In the genomic region with DNA sequence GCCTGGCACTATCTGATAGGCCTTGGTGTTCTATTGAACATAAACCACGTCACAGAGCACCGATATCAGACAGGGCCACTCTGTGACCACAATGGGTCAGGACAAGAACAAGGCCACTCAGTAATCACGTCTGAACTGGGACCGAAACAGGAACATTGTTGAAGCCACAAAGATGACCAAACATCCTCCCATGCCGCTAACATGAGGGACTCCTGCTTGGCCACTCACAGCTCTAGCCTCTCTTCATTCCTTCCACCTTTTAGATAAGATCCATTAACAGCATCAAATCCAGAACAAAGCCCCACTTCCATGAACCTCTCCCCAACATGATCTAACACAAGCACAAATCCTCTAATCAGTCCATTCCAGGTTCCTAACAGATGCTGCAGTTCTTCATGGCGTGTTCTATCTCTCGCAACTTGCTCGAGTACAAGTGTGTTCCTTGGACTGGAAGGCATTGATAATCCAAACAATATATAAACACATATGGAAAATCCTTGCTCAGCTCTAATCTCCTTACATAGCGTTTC, we compare ENCODE assay signal across 1 cellular context.
TF ChIP-seq lines count a peak whose summit lies in the region.

No MANE protein-coding gene starts in this region.

TF ChIP-seq in K562, 482 proteins besides CTCF, POLR2A, EP300 and RAD21 (continued from another document and continues in another):
- TF ChIP-seq, protein P1, sequence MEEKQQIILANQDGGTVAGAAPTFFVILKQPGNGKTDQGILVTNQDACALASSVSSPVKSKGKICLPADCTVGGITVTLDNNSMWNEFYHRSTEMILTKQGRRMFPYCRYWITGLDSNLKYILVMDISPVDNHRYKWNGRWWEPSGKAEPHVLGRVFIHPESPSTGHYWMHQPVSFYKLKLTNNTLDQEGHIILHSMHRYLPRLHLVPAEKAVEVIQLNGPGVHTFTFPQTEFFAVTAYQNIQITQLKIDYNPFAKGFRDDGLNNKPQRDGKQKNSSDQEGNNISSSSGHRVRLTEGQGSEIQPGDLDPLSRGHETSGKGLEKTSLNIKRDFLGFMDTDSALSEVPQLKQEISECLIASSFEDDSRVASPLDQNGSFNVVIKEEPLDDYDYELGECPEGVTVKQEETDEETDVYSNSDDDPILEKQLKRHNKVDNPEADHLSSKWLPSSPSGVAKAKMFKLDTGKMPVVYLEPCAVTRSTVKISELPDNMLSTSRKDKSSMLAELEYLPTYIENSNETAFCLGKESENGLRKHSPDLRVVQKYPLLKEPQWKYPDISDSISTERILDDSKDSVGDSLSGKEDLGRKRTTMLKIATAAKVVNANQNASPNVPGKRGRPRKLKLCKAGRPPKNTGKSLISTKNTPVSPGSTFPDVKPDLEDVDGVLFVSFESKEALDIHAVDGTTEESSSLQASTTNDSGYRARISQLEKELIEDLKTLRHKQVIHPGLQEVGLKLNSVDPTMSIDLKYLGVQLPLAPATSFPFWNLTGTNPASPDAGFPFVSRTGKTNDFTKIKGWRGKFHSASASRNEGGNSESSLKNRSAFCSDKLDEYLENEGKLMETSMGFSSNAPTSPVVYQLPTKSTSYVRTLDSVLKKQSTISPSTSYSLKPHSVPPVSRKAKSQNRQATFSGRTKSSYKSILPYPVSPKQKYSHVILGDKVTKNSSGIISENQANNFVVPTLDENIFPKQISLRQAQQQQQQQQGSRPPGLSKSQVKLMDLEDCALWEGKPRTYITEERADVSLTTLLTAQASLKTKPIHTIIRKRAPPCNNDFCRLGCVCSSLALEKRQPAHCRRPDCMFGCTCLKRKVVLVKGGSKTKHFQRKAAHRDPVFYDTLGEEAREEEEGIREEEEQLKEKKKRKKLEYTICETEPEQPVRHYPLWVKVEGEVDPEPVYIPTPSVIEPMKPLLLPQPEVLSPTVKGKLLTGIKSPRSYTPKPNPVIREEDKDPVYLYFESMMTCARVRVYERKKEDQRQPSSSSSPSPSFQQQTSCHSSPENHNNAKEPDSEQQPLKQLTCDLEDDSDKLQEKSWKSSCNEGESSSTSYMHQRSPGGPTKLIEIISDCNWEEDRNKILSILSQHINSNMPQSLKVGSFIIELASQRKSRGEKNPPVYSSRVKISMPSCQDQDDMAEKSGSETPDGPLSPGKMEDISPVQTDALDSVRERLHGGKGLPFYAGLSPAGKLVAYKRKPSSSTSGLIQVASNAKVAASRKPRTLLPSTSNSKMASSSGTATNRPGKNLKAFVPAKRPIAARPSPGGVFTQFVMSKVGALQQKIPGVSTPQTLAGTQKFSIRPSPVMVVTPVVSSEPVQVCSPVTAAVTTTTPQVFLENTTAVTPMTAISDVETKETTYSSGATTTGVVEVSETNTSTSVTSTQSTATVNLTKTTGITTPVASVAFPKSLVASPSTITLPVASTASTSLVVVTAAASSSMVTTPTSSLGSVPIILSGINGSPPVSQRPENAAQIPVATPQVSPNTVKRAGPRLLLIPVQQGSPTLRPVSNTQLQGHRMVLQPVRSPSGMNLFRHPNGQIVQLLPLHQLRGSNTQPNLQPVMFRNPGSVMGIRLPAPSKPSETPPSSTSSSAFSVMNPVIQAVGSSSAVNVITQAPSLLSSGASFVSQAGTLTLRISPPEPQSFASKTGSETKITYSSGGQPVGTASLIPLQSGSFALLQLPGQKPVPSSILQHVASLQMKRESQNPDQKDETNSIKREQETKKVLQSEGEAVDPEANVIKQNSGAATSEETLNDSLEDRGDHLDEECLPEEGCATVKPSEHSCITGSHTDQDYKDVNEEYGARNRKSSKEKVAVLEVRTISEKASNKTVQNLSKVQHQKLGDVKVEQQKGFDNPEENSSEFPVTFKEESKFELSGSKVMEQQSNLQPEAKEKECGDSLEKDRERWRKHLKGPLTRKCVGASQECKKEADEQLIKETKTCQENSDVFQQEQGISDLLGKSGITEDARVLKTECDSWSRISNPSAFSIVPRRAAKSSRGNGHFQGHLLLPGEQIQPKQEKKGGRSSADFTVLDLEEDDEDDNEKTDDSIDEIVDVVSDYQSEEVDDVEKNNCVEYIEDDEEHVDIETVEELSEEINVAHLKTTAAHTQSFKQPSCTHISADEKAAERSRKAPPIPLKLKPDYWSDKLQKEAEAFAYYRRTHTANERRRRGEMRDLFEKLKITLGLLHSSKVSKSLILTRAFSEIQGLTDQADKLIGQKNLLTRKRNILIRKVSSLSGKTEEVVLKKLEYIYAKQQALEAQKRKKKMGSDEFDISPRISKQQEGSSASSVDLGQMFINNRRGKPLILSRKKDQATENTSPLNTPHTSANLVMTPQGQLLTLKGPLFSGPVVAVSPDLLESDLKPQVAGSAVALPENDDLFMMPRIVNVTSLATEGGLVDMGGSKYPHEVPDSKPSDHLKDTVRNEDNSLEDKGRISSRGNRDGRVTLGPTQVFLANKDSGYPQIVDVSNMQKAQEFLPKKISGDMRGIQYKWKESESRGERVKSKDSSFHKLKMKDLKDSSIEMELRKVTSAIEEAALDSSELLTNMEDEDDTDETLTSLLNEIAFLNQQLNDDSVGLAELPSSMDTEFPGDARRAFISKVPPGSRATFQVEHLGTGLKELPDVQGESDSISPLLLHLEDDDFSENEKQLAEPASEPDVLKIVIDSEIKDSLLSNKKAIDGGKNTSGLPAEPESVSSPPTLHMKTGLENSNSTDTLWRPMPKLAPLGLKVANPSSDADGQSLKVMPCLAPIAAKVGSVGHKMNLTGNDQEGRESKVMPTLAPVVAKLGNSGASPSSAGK (IDR thresholded peaks at IDR 0.05) = peak; percentile 67
- TF ChIP-seq TCF3 (CRISPR knock-in tag; IDR thresholded peaks at IDR 0.05) = peak; percentile 81
- TF ChIP-seq, protein P2, sequence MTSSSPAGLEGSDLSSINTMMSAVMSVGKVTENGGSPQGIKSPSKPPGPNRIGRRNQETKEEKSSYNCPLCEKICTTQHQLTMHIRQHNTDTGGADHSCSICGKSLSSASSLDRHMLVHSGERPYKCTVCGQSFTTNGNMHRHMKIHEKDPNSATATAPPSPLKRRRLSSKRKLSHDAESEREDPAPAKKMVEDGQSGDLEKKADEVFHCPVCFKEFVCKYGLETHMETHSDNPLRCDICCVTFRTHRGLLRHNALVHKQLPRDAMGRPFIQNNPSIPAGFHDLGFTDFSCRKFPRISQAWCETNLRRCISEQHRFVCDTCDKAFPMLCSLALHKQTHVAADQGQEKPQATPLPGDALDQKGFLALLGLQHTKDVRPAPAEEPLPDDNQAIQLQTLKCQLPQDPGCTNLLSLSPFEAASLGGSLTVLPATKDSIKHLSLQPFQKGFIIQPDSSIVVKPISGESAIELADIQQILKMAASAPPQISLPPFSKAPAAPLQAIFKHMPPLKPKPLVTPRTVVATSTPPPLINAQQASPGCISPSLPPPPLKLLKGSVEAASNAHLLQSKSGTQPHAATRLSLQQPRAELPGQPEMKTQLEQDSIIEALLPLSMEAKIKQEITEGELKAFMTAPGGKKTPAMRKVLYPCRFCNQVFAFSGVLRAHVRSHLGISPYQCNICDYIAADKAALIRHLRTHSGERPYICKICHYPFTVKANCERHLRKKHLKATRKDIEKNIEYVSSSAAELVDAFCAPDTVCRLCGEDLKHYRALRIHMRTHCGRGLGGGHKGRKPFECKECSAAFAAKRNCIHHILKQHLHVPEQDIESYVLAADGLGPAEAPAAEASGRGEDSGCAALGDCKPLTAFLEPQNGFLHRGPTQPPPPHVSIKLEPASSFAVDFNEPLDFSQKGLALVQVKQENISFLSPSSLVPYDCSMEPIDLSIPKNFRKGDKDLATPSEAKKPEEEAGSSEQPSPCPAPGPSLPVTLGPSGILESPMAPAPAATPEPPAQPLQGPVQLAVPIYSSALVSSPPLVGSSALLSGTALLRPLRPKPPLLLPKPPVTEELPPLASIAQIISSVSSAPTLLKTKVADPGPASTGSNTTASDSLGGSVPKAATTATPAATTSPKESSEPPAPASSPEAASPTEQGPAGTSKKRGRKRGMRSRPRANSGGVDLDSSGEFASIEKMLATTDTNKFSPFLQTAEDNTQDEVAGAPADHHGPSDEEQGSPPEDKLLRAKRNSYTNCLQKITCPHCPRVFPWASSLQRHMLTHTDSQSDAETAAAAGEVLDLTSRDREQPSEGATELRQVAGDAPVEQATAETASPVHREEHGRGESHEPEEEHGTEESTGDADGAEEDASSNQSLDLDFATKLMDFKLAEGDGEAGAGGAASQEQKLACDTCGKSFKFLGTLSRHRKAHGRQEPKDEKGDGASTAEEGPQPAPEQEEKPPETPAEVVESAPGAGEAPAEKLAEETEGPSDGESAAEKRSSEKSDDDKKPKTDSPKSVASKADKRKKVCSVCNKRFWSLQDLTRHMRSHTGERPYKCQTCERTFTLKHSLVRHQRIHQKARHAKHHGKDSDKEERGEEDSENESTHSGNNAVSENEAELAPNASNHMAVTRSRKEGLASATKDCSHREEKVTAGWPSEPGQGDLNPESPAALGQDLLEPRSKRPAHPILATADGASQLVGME (CRISPR knock-in tag; IDR thresholded peaks at IDR 0.05) = no peak
- TF ChIP-seq, protein P3, sequence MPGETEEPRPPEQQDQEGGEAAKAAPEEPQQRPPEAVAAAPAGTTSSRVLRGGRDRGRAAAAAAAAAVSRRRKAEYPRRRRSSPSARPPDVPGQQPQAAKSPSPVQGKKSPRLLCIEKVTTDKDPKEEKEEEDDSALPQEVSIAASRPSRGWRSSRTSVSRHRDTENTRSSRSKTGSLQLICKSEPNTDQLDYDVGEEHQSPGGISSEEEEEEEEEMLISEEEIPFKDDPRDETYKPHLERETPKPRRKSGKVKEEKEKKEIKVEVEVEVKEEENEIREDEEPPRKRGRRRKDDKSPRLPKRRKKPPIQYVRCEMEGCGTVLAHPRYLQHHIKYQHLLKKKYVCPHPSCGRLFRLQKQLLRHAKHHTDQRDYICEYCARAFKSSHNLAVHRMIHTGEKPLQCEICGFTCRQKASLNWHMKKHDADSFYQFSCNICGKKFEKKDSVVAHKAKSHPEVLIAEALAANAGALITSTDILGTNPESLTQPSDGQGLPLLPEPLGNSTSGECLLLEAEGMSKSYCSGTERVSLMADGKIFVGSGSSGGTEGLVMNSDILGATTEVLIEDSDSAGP (CRISPR knock-in tag; IDR thresholded peaks at IDR 0.05) = no peak
- TF ChIP-seq BRF1 (IDR thresholded peaks at IDR 0.05; ENCODE audit: borderline replicate concordance, extremely low read depth, insufficient read length) = no peak
- TF ChIP-seq ZNF224 (CRISPR knock-in tag; IDR thresholded peaks at IDR 0.05) = no peak
- TF ChIP-seq GATAD2A (IDR thresholded peaks at IDR 0.05) = no peak
- TF ChIP-seq SMC3 (conservative IDR thresholded peaks at IDR 0.05; ENCODE audit: insufficient read depth, low read depth, low read length) = no peak
- TF ChIP-seq MAZ (CRISPR knock-in tag; conservative IDR thresholded peaks at IDR 0.05 in 1 of 2, IDR thresholded peaks at IDR 0.05 in 1 of 2) = no peak
- TF ChIP-seq, protein P4, sequence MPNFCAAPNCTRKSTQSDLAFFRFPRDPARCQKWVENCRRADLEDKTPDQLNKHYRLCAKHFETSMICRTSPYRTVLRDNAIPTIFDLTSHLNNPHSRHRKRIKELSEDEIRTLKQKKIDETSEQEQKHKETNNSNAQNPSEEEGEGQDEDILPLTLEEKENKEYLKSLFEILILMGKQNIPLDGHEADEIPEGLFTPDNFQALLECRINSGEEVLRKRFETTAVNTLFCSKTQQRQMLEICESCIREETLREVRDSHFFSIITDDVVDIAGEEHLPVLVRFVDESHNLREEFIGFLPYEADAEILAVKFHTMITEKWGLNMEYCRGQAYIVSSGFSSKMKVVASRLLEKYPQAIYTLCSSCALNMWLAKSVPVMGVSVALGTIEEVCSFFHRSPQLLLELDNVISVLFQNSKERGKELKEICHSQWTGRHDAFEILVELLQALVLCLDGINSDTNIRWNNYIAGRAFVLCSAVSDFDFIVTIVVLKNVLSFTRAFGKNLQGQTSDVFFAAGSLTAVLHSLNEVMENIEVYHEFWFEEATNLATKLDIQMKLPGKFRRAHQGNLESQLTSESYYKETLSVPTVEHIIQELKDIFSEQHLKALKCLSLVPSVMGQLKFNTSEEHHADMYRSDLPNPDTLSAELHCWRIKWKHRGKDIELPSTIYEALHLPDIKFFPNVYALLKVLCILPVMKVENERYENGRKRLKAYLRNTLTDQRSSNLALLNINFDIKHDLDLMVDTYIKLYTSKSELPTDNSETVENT (CRISPR knock-in tag; IDR thresholded peaks at IDR 0.05) = no peak
- TF ChIP-seq CBFA2T2 (conservative IDR thresholded peaks at IDR 0.05) = peak; percentile 89
- no peak for TF ChIP-seq ZZZ3 (IDR thresholded peaks at IDR 0.05)
- TF ChIP-seq, protein P5, sequence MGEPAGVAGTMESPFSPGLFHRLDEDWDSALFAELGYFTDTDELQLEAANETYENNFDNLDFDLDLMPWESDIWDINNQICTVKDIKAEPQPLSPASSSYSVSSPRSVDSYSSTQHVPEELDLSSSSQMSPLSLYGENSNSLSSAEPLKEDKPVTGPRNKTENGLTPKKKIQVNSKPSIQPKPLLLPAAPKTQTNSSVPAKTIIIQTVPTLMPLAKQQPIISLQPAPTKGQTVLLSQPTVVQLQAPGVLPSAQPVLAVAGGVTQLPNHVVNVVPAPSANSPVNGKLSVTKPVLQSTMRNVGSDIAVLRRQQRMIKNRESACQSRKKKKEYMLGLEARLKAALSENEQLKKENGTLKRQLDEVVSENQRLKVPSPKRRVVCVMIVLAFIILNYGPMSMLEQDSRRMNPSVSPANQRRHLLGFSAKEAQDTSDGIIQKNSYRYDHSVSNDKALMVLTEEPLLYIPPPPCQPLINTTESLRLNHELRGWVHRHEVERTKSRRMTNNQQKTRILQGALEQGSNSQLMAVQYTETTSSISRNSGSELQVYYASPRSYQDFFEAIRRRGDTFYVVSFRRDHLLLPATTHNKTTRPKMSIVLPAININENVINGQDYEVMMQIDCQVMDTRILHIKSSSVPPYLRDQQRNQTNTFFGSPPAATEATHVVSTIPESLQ (CRISPR knock-in tag; IDR thresholded peaks at IDR 0.05) = no peak
- TF ChIP-seq, protein P6, sequence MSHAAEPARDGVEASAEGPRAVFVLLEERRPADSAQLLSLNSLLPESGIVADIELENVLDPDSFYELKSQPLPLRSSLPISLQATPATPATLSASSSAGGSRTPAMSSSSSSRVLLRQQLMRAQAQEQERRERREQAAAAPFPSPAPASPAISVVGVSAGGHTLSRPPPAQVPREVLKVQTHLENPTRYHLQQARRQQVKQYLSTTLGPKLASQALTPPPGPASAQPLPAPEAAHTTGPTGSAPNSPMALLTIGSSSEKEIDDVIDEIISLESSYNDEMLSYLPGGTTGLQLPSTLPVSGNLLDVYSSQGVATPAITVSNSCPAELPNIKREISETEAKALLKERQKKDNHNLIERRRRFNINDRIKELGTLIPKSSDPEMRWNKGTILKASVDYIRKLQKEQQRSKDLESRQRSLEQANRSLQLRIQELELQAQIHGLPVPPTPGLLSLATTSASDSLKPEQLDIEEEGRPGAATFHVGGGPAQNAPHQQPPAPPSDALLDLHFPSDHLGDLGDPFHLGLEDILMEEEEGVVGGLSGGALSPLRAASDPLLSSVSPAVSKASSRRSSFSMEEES (CRISPR knock-in tag; IDR thresholded peaks at IDR 0.05) = no peak
- TF ChIP-seq NFATC3 (IDR thresholded peaks at IDR 0.05) = no peak
- no peak for TF ChIP-seq CBFB (CRISPR knock-in tag; IDR thresholded peaks at IDR 0.05)
- no peak for TF ChIP-seq HNRNPH1 (optimal IDR thresholded peaks at IDR 0.05; ENCODE audit: low read depth, low read length)
- no peak for TF ChIP-seq FOS (IDR thresholded peaks at IDR 0.05; ENCODE audit: extremely low read depth, insufficient read length)
- no peak for TF ChIP-seq ZNF217 (CRISPR knock-in tag; IDR thresholded peaks at IDR 0.05)
- peak; percentile 85 for TF ChIP-seq ELF4 (CRISPR knock-in tag; IDR thresholded peaks at IDR 0.05)
- TF ChIP-seq PRPF4 (IDR thresholded peaks at IDR 0.05; ENCODE audit: insufficient read depth, low read depth, low read length, poor library complexity, severe bottlenecking) = no peak
- no peak for TF ChIP-seq ZNF79 (CRISPR knock-in tag; IDR thresholded peaks at IDR 0.05; ENCODE audit: low read depth)
